Comparison of ENCODE assay signal across 19 cellular contexts in the genomic region with DNA sequence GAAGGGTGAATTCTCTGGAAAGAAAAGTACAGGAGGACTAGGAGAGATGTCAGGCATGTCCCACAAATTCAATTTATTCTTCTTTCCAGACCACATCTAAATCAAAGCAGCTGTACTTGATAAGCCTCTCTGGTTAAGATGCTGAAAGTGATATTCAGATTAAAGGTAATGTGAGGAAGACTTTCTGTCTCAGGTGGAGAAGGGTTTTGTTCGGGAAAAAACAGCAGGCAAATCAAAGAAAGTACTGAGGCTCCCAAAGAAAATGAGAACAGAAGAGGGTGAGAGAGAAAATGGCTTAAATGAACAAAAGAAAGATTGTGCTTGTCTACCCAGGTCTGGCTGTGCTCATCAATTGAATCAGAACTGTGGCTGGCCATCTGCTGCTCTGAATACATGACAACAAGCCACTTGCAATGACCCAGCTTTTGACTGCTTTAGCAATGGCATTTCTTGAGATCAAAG. TPM values are rescaled to one million over a fixed set of nuclear protein-coding genes. Genes with fewer than 3 reads are reported as not detected.
DNase-seq lines count a peak whose midpoint lies in the region; ATAC-seq and TF ChIP-seq lines count a peak whose summit lies in the region.
"Had no signal": no experiment of that assay in that cellular context is flagged by ENCODE, and none has a peak within 500 bp of the region (broad histone marks: within the 10 kb centered on the region; RNA-seq: fewer than 3 reads in every experiment).

No MANE protein-coding gene starts in this region.

- DNase-seq in BE2C (peak; percentile 55), NCI-H82 treated with DMSO at 0.1 percent for 48 hours (lab: John Stamatoyannopoulos, UW; ENCODE audit: unreplicated experiment) (peak; percentile 70), neural progenitor cell (ENCODE audit: low spot score) (peak; percentile 51), Caco-2 (no peak)
- DNase-seq in stimulated activated CD8-positive, alpha-beta memory T cell treated with anti-CD3 and anti-CD28 coated beads, Interleukin-4, amount 100 ng/mL, for 48 hours = no peak
- DNase-seq: CD4-positive, alpha-beta memory T cell; H7; NCI-H1105 treated with DMSO at 0.1 percent for 48 hours; NCI-H2029; NCI-H510A treated with DMSO at 0.1 percent for 48 hours; NK-92 treated with Interleukin-12 subunit alpha and Interleukin-12 subunit beta, amount 100 ng/mL, for 24 hours; OCI-M1; RPMI8226 had no signal

- no peaks in the 10 kb centered on the region for H3K27me3 ChIP-seq in BE2C
- H3K27me3 ChIP-seq in ectodermal cell (ENCODE audit: control insufficient read depth, insufficient read depth, low read length, poor library complexity, severe bottlenecking) = no peaks in the 10 kb centered on the region
- no peaks in the 10 kb centered on the region for H3K27me3 ChIP-seq in neural progenitor cell
- no peaks in the 10 kb centered on the region for H3K27me3 ChIP-seq in Caco-2 (replicated peaks; ENCODE audit: control insufficient read depth, insufficient read depth, low read length)

- no peak overlapping the region for H3K27ac Mint-ChIP-seq in neural progenitor cell
- H3K27ac Mint-ChIP-seq in Caco-2 (ENCODE audit: unreplicated experiment) = no peak overlapping the region
- H3K27ac Mint-ChIP-seq: B cell; CD4-positive, alpha-beta memory T cell had no signal

- no peaks in the 10 kb centered on the region for H3K36me3 ChIP-seq in BE2C
- no peaks in the 10 kb centered on the region for H3K36me3 ChIP-seq in ectodermal cell (ENCODE audit: control insufficient read depth, insufficient read depth, low read length)
- no peaks in the 10 kb centered on the region for H3K36me3 ChIP-seq in neural progenitor cell
- no peaks in the 10 kb centered on the region for H3K36me3 ChIP-seq in Caco-2 (ENCODE audit: control insufficient read depth, insufficient read depth, low read length)

- no peaks in the 10 kb centered on the region for H4K20me1 ChIP-seq in neural progenitor cell (ENCODE audit: low read depth)

- H3K4me3 Mint-ChIP-seq in neural progenitor cell (no peak overlapping the region), Caco-2 (ENCODE audit: unreplicated experiment) (no peak overlapping the region)
- H3K4me3 Mint-ChIP-seq: B cell; CD4-positive, alpha-beta memory T cell had no signal

- intact Hi-C loops in Caco-2 (cut with micrococcal nuclease; ENCODE audit: unreplicated experiment) = no loop called here

- no TSS peak for BruUV-seq in Caco-2 (replicated peaks; lab: Mats Ljungman, UMichigan)

- H3K4me1 ChIP-seq in BE2C (peaks cover 23% of the 10 kb centered on the region), ectodermal cell (ENCODE audit: control insufficient read depth, insufficient read depth, low read length) (peaks cover 7% of the 10 kb centered on the region), neural progenitor cell (peaks cover 13% of the 10 kb centered on the region), Caco-2 (no peaks in the 10 kb centered on the region)

- H3K27me3 Mint-ChIP-seq in neural progenitor cell (ENCODE audit: insufficient read depth, low read depth) = peaks cover 1% of the 10 kb centered on the region
- H3K27me3 Mint-ChIP-seq in Caco-2 (ENCODE audit: insufficient read depth, unreplicated experiment) = no peaks in the 10 kb centered on the region

- peaks cover 7% of the 10 kb centered on the region for H3K4me1 Mint-ChIP-seq in neural progenitor cell
- H3K4me1 Mint-ChIP-seq in Caco-2 (ENCODE audit: low read depth, unreplicated experiment) = no peaks in the 10 kb centered on the region

- H3F3A ChIP-seq in neural progenitor cell (ENCODE audit: low read depth) = peaks cover 6% of the 10 kb centered on the region

- TF ChIP-seq CTCF in BE2C (IDR thresholded peaks at IDR 0.05; ENCODE audit: low read depth, low read length) = no peak
- TF ChIP-seq CTCF in neural progenitor cell (IDR thresholded peaks at IDR 0.05) = no peak
- no peak for TF ChIP-seq CTCF in Caco-2 (IDR thresholded peaks at IDR 0.05; ENCODE audit: insufficient read depth in 1 of 2, low read depth in 1 of 2, low read length in 1 of 2, severe bottlenecking in 1 of 2, unreplicated experiment in 1 of 2)

- H3K36me3 Mint-ChIP-seq in neural progenitor cell (peaks cover under 1% of the 10 kb centered on the region), Caco-2 (ENCODE audit: insufficient read depth, unreplicated experiment) (no peaks in the 10 kb centered on the region)

- H3K4me2 ChIP-seq in neural progenitor cell = no peak overlapping the region
- H3K4me2 ChIP-seq: KMS-11 had no signal

- H2AFZ ChIP-seq in neural progenitor cell (replicated peaks) = no peak overlapping the region

- POLR2A ChIA-PET in Caco-2 (lab: Charles Lee) = no interaction called here

- H3K4me3 ChIP-seq in BE2C (ENCODE audit: low read depth, low read length) (no peak overlapping the region), ectodermal cell (ENCODE audit: insufficient read depth, low read depth, low read length) (no peak overlapping the region), neural progenitor cell (no peak overlapping the region), Caco-2 (ENCODE audit: low read depth, low read length) (no peak overlapping the region)

- H3K79me2 ChIP-seq in neural progenitor cell (ENCODE audit: low read depth) = no peaks in the 10 kb centered on the region

- H3K27ac ChIP-seq in ectodermal cell (ENCODE audit: insufficient read depth, low read depth, low read length, poor library complexity, severe bottlenecking) (peak overlapping the region; percentile 47), neural progenitor cell (no peak overlapping the region)
- H3K27ac ChIP-seq: KMS-11 had no signal

- CTCF ChIA-PET in Caco-2 (lab: Charles Lee) = no interaction called here

- ATAC-seq in HG03159 (IDR thresholded peaks at IDR 0.05; ENCODE audit: unreplicated experiment) (no peak), GM21515 (IDR thresholded peaks at IDR 0.05; ENCODE audit: unreplicated experiment) (no peak)
- ATAC-seq: HepG2 had no signal

- WGBS in ectodermal cell, 2 experiments = 55 to 71% methylated on average over 1 of the region's 1 CpG

- H3K9ac ChIP-seq in neural progenitor cell = no peak overlapping the region
- H3K9ac ChIP-seq: KMS-11 had no signal

- no peaks in the 10 kb centered on the region for H3K9me3 ChIP-seq in BE2C
- no peaks in the 10 kb centered on the region for H3K9me3 ChIP-seq in ectodermal cell (ENCODE audit: control insufficient read depth, low read length)
- H3K9me3 ChIP-seq in neural progenitor cell (ENCODE audit: low read depth) = peaks cover 2% of the 10 kb centered on the region
- no peaks in the 10 kb centered on the region for H3K9me3 ChIP-seq in Caco-2

- H3K9me3 Mint-ChIP-seq in neural progenitor cell = peaks cover 9% of the 10 kb centered on the region
- H3K9me3 Mint-ChIP-seq in Caco-2 (ENCODE audit: unreplicated experiment) = peaks cover 8% of the 10 kb centered on the region

RNA-seq across cellular contexts. Expression of gene MMD, which starts 55.6 kb away (rescaled TPM):
- 27.3 TPM for polyA plus RNA-seq in BE2C (2012; ENCODE audit: insufficient read depth, insufficient read length, low read depth)
- polyA plus RNA-seq in ectodermal cell (2013, experiment 1 of 4) = 60.7 TPM
- 60.8 TPM for polyA plus RNA-seq in ectodermal cell (2013, experiment 2 of 4)
- 55.9 TPM for polyA plus RNA-seq in ectodermal cell (2013, experiment 3 of 4)
- polyA plus RNA-seq in ectodermal cell (2013, experiment 4 of 4) = 60.9 TPM
- 73.7 and 122 TPM in 2 replicates for total RNA-seq in neural progenitor cell (ENCODE audit: low replicate concordance)
- 38.6 and 39.0 TPM in 2 replicates for total RNA-seq in Caco-2 (2022)

Comparison
In these comparisons a context has a peak if more than half of its experiments do, and no peak if none do; other contexts are left out.
1. DNase-seq: peak in BE2C (single experiment), NCI-H82 treated with DMSO at 0.1 percent for 48 hours (single experiment) and neural progenitor cell (single experiment); none in stimulated activated CD8-positive, alpha-beta memory T cell treated with anti-CD3 and anti-CD28 coated beads, Interleukin-4, amount 100 ng/mL, for 48 hours (single experiment) and Caco-2 (0 of 2).